Comparison of ENCODE assay signal across 24 cellular contexts in genomic region chr1:78348526-78349284, GRCh38.
A peak's percentile ranks its signal among the peaks of the same experiment; 100 is the strongest.
DNase-seq lines count a peak whose midpoint lies in the region; ATAC-seq and TF ChIP-seq lines count a peak whose summit lies in the region.
"Had no signal": no experiment of that assay in that cellular context is flagged by ENCODE, and none has a peak within 500 bp of the region (broad histone marks: within the 10 kb centered on the region; RNA-seq: fewer than 3 reads in every experiment).

No MANE protein-coding gene starts in this region.

- H3K4me3 ChIP-seq in AG10803 (ENCODE audit: low read length) (no peak overlapping the region), adipocyte (ENCODE audit: low read length) (no peak overlapping the region), cardiac fibroblast (replicated peaks in 1 of 2; ENCODE audit: low read depth in 2 of 2, low read length in 2 of 2) (no peak overlapping the region), fibroblast of pulmonary artery (replicated peaks; ENCODE audit: low read depth, low read length) (no peak overlapping the region), stomach (no peak overlapping the region)
- H3K4me3 ChIP-seq: MG63, PC-9, SJCRH30 had no signal

- no peaks in the 10 kb centered on the region for H3K27me3 ChIP-seq in adipocyte (replicated peaks; ENCODE audit: control insufficient read depth, insufficient read depth, low read length)
- H3K27me3 ChIP-seq in stomach, result no peaks in the 10 kb centered on the region
- H3K27me3 ChIP-seq: BE2C, MG63, SJCRH30 had no signal

- TF ChIP-seq CTCF in AG10803 (conservative IDR thresholded peaks at IDR 0.05; ENCODE audit: low read length) (no peak), cardiac fibroblast (IDR thresholded peaks at IDR 0.05; ENCODE audit: low read depth, low read length) (no peak), fibroblast of pulmonary artery (IDR thresholded peaks at IDR 0.05; ENCODE audit: low read length, missing control alignments) (no peak), stomach (IDR thresholded peaks at IDR 0.05) (no peak)

- H3K36me3 ChIP-seq in adipocyte (ENCODE audit: control insufficient read depth, insufficient read depth, low read length, severe bottlenecking) (no peaks in the 10 kb centered on the region), stomach (no peaks in the 10 kb centered on the region)
- H3K36me3 ChIP-seq: BE2C, MG63, SJCRH30 had no signal

- intact Hi-C loops in stomach (cut with DNase I; ENCODE audit: low total_unique reads), result no loop called here

- H3K9ac ChIP-seq in adipocyte (ENCODE audit: low read length), result no peak overlapping the region

- H3K4me1 ChIP-seq in adipocyte (ENCODE audit: control insufficient read depth, insufficient read depth, low read length) (no peaks in the 10 kb centered on the region), stomach (no peaks in the 10 kb centered on the region)
- H3K4me1 ChIP-seq: BE2C, SJCRH30 had no signal

- TF ChIP-seq POLR2A in stomach (IDR thresholded peaks at IDR 0.05), result no peak

- no peak for TF ChIP-seq EP300 in stomach (IDR thresholded peaks at IDR 0.05)

- ATAC-seq in HG03097 (IDR thresholded peaks at IDR 0.05; ENCODE audit: low FRiP score, unreplicated experiment), result no peak
- no peak for ATAC-seq in HG02938 (IDR thresholded peaks at IDR 0.05; ENCODE audit: unreplicated experiment)
- ATAC-seq: Right ventricle myocardium inferior had no signal

- no peak overlapping the region for H3K27ac ChIP-seq in stomach
- H3K27ac ChIP-seq: 22Rv1, PC-9, SJCRH30 had no signal

- DNase-seq in AG10803 (ENCODE audit: low read depth) (peak; percentile 54), adipocyte (ENCODE audit: low read depth) (peak; percentile 57), cardiac fibroblast (ENCODE audit: low read depth in 2 of 2) (peak; percentile 46 to 67), fibroblast of pulmonary artery (ENCODE audit: low read depth) (peak; percentile 56), stomach (no peak), NCI-H446 (lab: John Stamatoyannopoulos, UW) (no peak)
- DNase-seq: BE2C; CD8-positive, alpha-beta memory T cell; DMS 273 treated with DMSO at 0.1 percent for 48 hours; DMS79; KBM-7; MG63; NCI-H1105 treated with DMSO at 0.1 percent for 48 hours; NCI-H146; NCI-H1930; NCI-H2107; NCI-H446 treated with DMSO at 0.1 percent for 48 hours; NCI-H526; PC-9; SJCRH30 had no signal

- no peaks in the 10 kb centered on the region for H3K9me3 ChIP-seq in adipocyte (ENCODE audit: control insufficient read depth, low read length)
- no peaks in the 10 kb centered on the region for H3K9me3 ChIP-seq in stomach
- H3K9me3 ChIP-seq: BE2C, MG63, SJCRH30 had no signal

Comparison
In these comparisons a context has a peak if more than half of its experiments do, and no peak if none do; other contexts are left out.
1. DNase-seq: peak in AG10803 (single experiment), adipocyte (single experiment), cardiac fibroblast (2 of 2) and fibroblast of pulmonary artery (single experiment); none in stomach (single experiment) and NCI-H446 (0 of 2).